1 cellular context compared by ENCODE assay signal in genomic region chr19:38336638-38337359, GRCh38.
A peak's percentile ranks its signal among the peaks of the same experiment; 100 is the strongest.
TF ChIP-seq lines count a peak whose summit lies in the region.

No MANE protein-coding gene starts in this region.

TF ChIP-seq in K562, 482 proteins besides CTCF, POLR2A, EP300 and RAD21 (continued from another document and continues in another):
- TF ChIP-seq ZNF318 (IDR thresholded peaks at IDR 0.05; ENCODE audit: borderline replicate concordance in 1 of 2, low read depth in 1 of 2) (no peak), TRIM25 (IDR thresholded peaks at IDR 0.05; ENCODE audit: borderline replicate concordance) (peak; percentile 95; the same call in 1 of the 2 replicates), MCM5 (IDR thresholded peaks at IDR 0.05; ENCODE audit: low read depth) (0 out of 2 replicates have a peak, but pooled peaks have one; percentile 41), GATAD2B (IDR thresholded peaks at IDR 0.05; ENCODE audit: borderline replicate concordance) (no peak), IRF2 (CRISPR knock-in tag; IDR thresholded peaks at IDR 0.05) (no peak), YBX1 (IDR thresholded peaks at IDR 0.05) (no peak), ELK1 (CRISPR knock-in tag; IDR thresholded peaks at IDR 0.05) (no peak), ZNF232 (CRISPR knock-in tag; IDR thresholded peaks at IDR 0.05) (no peak), ZNF408 (CRISPR knock-in tag; IDR thresholded peaks at IDR 0.05; ENCODE audit: low read depth) (no peak), PHB2 (IDR thresholded peaks at IDR 0.05; ENCODE audit: low read depth) (0 out of 2 replicates have a peak, but pooled peaks have one; percentile 60), EZH2 (IDR thresholded peaks at IDR 0.05; ENCODE audit: borderline replicate concordance, low read depth, low read length) (no peak), TAF15 (IDR thresholded peaks at IDR 0.05; ENCODE audit: low read depth, low read length) (no peak), ZMIZ1 (IDR thresholded peaks at IDR 0.05; ENCODE audit: low read depth in 2 of 2, low read length in 2 of 2) (no peak), DLX4 (CRISPR knock-in tag; IDR thresholded peaks at IDR 0.05) (no peak), KDM4B (IDR thresholded peaks at IDR 0.05; ENCODE audit: borderline replicate concordance in 2 of 2, low read depth in 1 of 2) (no peak), KAT7 (CRISPR knock-in tag; IDR thresholded peaks at IDR 0.05; ENCODE audit: borderline replicate concordance) (no peak), ZFP1 (CRISPR knock-in tag; IDR thresholded peaks at IDR 0.05) (no peak), MEF2D (tag; conservative IDR thresholded peaks at IDR 0.05; ENCODE audit: low read depth) (0 out of 2 replicates have a peak, but pooled peaks have one; percentile 20), RBM15 (IDR thresholded peaks at IDR 0.05; ENCODE audit: insufficient read depth, low read length) (no peak), ZSCAN29 (IDR thresholded peaks at IDR 0.05) (no peak), KHSRP (IDR thresholded peaks at IDR 0.05) (no peak), GTF2B (IDR thresholded peaks at IDR 0.05; ENCODE audit: extremely low read depth, insufficient read length) (no peak), ZNF41 (CRISPR knock-in tag; conservative IDR thresholded peaks at IDR 0.05) (no peak), SMAD1 (IDR thresholded peaks at IDR 0.05; ENCODE audit: low read depth, low read length, partially characterized antibody) (no peak), HSF4 (CRISPR knock-in tag; IDR thresholded peaks at IDR 0.05; ENCODE audit: borderline replicate concordance) (no peak), ZHX1 (conservative IDR thresholded peaks at IDR 0.05; ENCODE audit: low read length) (no peak), SRSF3 (IDR thresholded peaks at IDR 0.05; ENCODE audit: insufficient read depth, low read length) (no peak), ZNF444 (CRISPR knock-in tag; IDR thresholded peaks at IDR 0.05) (no peak), ZNF165 (CRISPR knock-in tag; IDR thresholded peaks at IDR 0.05; ENCODE audit: borderline replicate concordance) (no peak), FOXO4 (CRISPR knock-in tag; IDR thresholded peaks at IDR 0.05) (no peak), HOMEZ (CRISPR knock-in tag; IDR thresholded peaks at IDR 0.05) (no peak), GTF2A2 (tag; IDR thresholded peaks at IDR 0.05) (no peak), IFI16 (CRISPR knock-in tag; IDR thresholded peaks at IDR 0.05) (no peak), ETV5 (CRISPR knock-in tag; IDR thresholded peaks at IDR 0.05; ENCODE audit: low read depth) (no peak), TEAD2 (tag; IDR thresholded peaks at IDR 0.05) (no peak), SLC30A9 (CRISPR knock-in tag; IDR thresholded peaks at IDR 0.05) (no peak), TCF7 (IDR thresholded peaks at IDR 0.05; ENCODE audit: borderline replicate concordance) (no peak), RFX5 (IDR thresholded peaks at IDR 0.05; ENCODE audit: low read depth, low read length) (no peak), ZNF311 (CRISPR knock-in tag; IDR thresholded peaks at IDR 0.05) (no peak), ZNF134 (CRISPR knock-in tag; conservative IDR thresholded peaks at IDR 0.05) (no peak), TEAD1 (CRISPR knock-in tag; IDR thresholded peaks at IDR 0.05) (peak in 1 of 2 experiments; percentile 64; a peak in 1 of 4 replicates)
